18 cellular contexts compared by ENCODE assay signal in the genomic region with DNA sequence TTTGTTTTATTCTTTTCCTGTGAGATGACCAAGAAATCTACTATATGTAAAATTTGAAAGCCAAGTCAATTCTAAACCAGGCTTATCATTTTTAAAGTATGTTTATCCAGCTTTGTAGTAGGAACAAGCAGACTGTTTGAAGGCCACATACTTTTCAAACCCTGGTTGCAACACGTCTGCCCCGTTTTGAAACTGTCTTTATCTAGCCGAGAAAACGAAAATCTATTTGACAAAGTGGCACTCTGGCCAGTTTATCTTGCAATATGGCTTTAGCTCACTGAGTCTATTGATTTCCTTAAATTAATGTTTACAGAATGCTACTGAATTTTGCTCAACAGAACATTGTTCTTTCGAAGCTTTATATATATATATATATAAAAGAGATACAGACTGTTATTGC. TPM values are rescaled to one million over a fixed set of nuclear protein-coding genes. Genes with fewer than 3 reads are reported as not detected.
"Had no signal": no experiment of that assay in that cellular context is flagged by ENCODE, and none has a peak within 500 bp of the region (broad histone marks: within the 10 kb centered on the region; RNA-seq: fewer than 3 reads in every experiment).

No MANE protein-coding gene starts in this region.

- H3K27ac ChIP-seq: breast epithelium, esophagus squamous epithelium, SJSA1, tibial artery had no signal

- H3K27me3 Mint-ChIP-seq: activated CD8-positive, alpha-beta memory T cell treated with anti-CD3 and anti-CD28 coated beads, Interleukin-2, amount 10 ng/mL, durations not matched to agents 7 days and 5 days had no signal

- H3K4me1 ChIP-seq: breast epithelium, esophagus squamous epithelium, SJSA1, tibial artery had no signal

- H3K27ac Mint-ChIP-seq: activated CD8-positive, alpha-beta memory T cell treated with anti-CD3 and anti-CD28 coated beads, Interleukin-2, amount 10 ng/mL, durations not matched to agents 7 days and 5 days; activated naive CD8-positive, alpha-beta T cell; activated T-cell treated with anti-CD3 and anti-CD28 coated beads, Interleukin-2, amount 50 U/mL, for 24 hours; naive thymus-derived CD4-positive, alpha-beta T cell; stimulated activated naive CD8-positive, alpha-beta T cell treated with anti-CD3 and anti-CD28 coated beads, Interleukin-15, amount 100 ng/mL, for 72 hours; T-helper 2 cell treated with Interferon-gamma antibody and Interleukin-4, amounts not matched to agents 5 μg/mL and 100 μg/mL, for 36 hours had no signal

- H3K36me3 Mint-ChIP-seq: activated CD8-positive, alpha-beta memory T cell treated with anti-CD3 and anti-CD28 coated beads, Interleukin-2, amount 10 ng/mL, durations not matched to agents 7 days and 5 days; activated naive CD8-positive, alpha-beta T cell; naive thymus-derived CD4-positive, alpha-beta T cell had no signal

- H3K27me3 ChIP-seq: breast epithelium, esophagus squamous epithelium, tibial artery had no signal

- H3K4me3 ChIP-seq: breast epithelium, esophagus squamous epithelium, SJSA1, tibial artery had no signal

- H3K9me3 Mint-ChIP-seq: stimulated activated naive CD8-positive, alpha-beta T cell treated with anti-CD3 and anti-CD28 coated beads, Interleukin-15, amount 100 ng/mL, for 72 hours; T-helper 2 cell treated with Interferon-gamma antibody and Interleukin-4, amounts not matched to agents 5 μg/mL and 100 μg/mL, for 36 hours had no signal

- H3K36me3 ChIP-seq: breast epithelium, esophagus squamous epithelium, SJSA1, tibial artery had no signal

- ATAC-seq: activated CD4-positive, CD25-positive, alpha-beta regulatory T cell treated with anti-CD3 and anti-CD28 coated beads, Interleukin-2, amount 50 U/mL, for 24 hours; activated CD8-positive, alpha-beta memory T cell treated with anti-CD3 and anti-CD28 coated beads, Interleukin-2, amount 10 ng/mL, durations not matched to agents 7 days and 5 days; naive thymus-derived CD4-positive, alpha-beta T cell; stimulated activated naive CD8-positive, alpha-beta T cell treated with anti-CD3 and anti-CD28 coated beads, Interleukin-15, amount 100 ng/mL, for 72 hours had no signal

- H3K4me3 Mint-ChIP-seq: activated CD8-positive, alpha-beta memory T cell treated with anti-CD3 and anti-CD28 coated beads, Interleukin-2, amount 10 ng/mL, durations not matched to agents 7 days and 5 days; activated naive CD8-positive, alpha-beta T cell; activated T-cell treated with anti-CD3 and anti-CD28 coated beads, Interleukin-2, amount 50 U/mL, for 24 hours; naive thymus-derived CD4-positive, alpha-beta T cell; stimulated activated naive CD8-positive, alpha-beta T cell treated with anti-CD3 and anti-CD28 coated beads, Interleukin-15, amount 100 ng/mL, for 72 hours; T-helper 2 cell treated with Interferon-gamma antibody and Interleukin-4, amounts not matched to agents 5 μg/mL and 100 μg/mL, for 36 hours had no signal

- DNase-seq: activated CD4-positive, alpha-beta T cell treated with anti-CD3 and anti-CD28 coated beads, Interleukin-2, amount 50 U/mL, for 4 hours; activated CD8-positive, alpha-beta memory T cell treated with anti-CD3 and anti-CD28 coated beads, Interleukin-2, amount 10 ng/mL, durations not matched to agents 7 days and 5 days; activated effector memory CD4-positive, alpha-beta T cell treated with anti-CD3 and anti-CD28 coated beads, Interleukin-2, amount 50 U/mL, for 16 hours; activated T-cell treated with anti-CD3 and anti-CD28 coated beads, Interleukin-2, amount 50 U/mL, for 24 hours; anterior cingulate cortex; esophagus squamous epithelium; foreskin fibroblast; kidney glomerular epithelial cell; naive thymus-derived CD4-positive, alpha-beta T cell; stimulated activated CD4-positive, alpha-beta T cell treated with anti-CD3 and anti-CD28 coated beads, Interleukin-4, amount 100 ng/mL, for 24 hours; stimulated activated naive CD8-positive, alpha-beta T cell treated with anti-CD3 and anti-CD28 coated beads, Interleukin-15, amount 100 ng/mL, for 72 hours; SW 1271; tibial artery had no signal

- H3K9me3 ChIP-seq: breast epithelium, esophagus squamous epithelium, SJSA1, tibial artery had no signal

- H3K4me1 Mint-ChIP-seq: activated CD8-positive, alpha-beta memory T cell treated with anti-CD3 and anti-CD28 coated beads, Interleukin-2, amount 10 ng/mL, durations not matched to agents 7 days and 5 days; naive thymus-derived CD4-positive, alpha-beta T cell; stimulated activated naive CD8-positive, alpha-beta T cell treated with anti-CD3 and anti-CD28 coated beads, Interleukin-15, amount 100 ng/mL, for 72 hours had no signal

RNA-seq across cellular contexts. Expression of gene PROX1, which starts 39.7 kb away (rescaled TPM):
- total RNA-seq: activated CD8-positive, alpha-beta memory T cell treated with anti-CD3 and anti-CD28 coated beads, Interleukin-2, amount 10 ng/mL, durations not matched to agents 7 days and 5 days; naive thymus-derived CD4-positive, alpha-beta T cell had no signal
- polyA plus RNA-seq: naive thymus-derived CD4-positive, alpha-beta T cell had no signal
